17 cellular contexts compared by ENCODE assay signal in the genomic region with DNA sequence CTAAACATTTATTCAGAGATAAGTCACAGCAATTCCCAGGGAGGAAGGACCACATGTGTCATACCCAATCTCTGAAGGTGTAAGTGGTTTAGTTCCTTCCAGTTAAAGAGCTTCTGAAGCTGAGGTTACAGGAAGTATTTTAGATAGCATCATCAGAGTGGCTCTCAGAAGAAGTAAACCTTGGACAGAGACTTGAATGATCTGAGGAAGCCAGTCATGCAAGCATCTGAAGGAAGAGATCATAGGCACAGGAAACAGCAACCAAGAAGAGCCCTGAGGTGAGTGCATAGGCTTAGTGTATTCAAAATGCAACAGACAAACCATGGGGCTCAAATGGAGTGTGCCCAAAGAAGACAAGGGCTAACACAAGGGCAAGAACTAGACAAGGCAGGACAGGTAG.
"Had no signal": no experiment of that assay in that cellular context is flagged by ENCODE, and none has a peak within 500 bp of the region (broad histone marks: within the 10 kb centered on the region; RNA-seq: fewer than 3 reads in every experiment).

No MANE protein-coding gene starts in this region.

- H3K27me3 ChIP-seq: colonic mucosa, foreskin keratinocyte, right atrium auricular region, SJSA1, transverse colon had no signal

- H3K4me1 Mint-ChIP-seq: WTC11 had no signal

- H3K4me3 Mint-ChIP-seq: immature natural killer cell, natural killer cell, WTC11 had no signal

- H3K27ac ChIP-seq: colonic mucosa, foreskin keratinocyte, right atrium auricular region, SJSA1, transverse colon had no signal

- H3K36me3 Mint-ChIP-seq: natural killer cell had no signal

- H3K4me2 ChIP-seq: smooth muscle cell had no signal

- H3K36me3 ChIP-seq: colonic mucosa, right atrium auricular region, SJSA1, transverse colon had no signal

- DNase-seq: activated CD4-positive, alpha-beta T cell treated with anti-CD3 and anti-CD28 coated beads, Interleukin-2, amount 50 U/mL, for 4 hours; activated CD8-positive, alpha-beta memory T cell treated with anti-CD3 and anti-CD28 coated beads, Interleukin-2, amount 50 U/mL, for 48 hours; caudate nucleus; colonic mucosa; foreskin keratinocyte; immature natural killer cell; left colon; natural killer cell; posterior cingulate gyrus; SW 1271; T1000; transverse colon had no signal

- H3K4me3 ChIP-seq: colonic mucosa, lung, right atrium auricular region, SJSA1, smooth muscle cell, transverse colon had no signal

- ATAC-seq: foreskin keratinocyte, left colon, natural killer cell, WTC11 had no signal

- H3K27ac Mint-ChIP-seq: immature natural killer cell, natural killer cell, WTC11 had no signal

- H3K9me3 Mint-ChIP-seq: natural killer cell had no signal

- H3K9me3 ChIP-seq: colonic mucosa, right atrium auricular region, SJSA1, transverse colon had no signal

- H3K4me1 ChIP-seq: colonic mucosa, foreskin keratinocyte, right atrium auricular region, SJSA1, transverse colon had no signal
